In genomic region chr5:157265714-157266285, GRCh38 we compare ENCODE assay signal across 1 cellular context.
A peak's percentile ranks its signal among the peaks of the same experiment; 100 is the strongest.
TF ChIP-seq lines count a peak whose summit lies in the region.

TSS of gene CYFIP2 (plus strand) at chr5:157266123. CDS start at chr5:157285362, 19,239 bp downstream.

TF ChIP-seq in HCT116, 20 proteins besides CTCF, POLR2A, EP300 and RAD21 (continued from another document):
- TF ChIP-seq REST (IDR thresholded peaks at IDR 0.05; ENCODE audit: low read depth) (no peak), POLR2AphosphoS5 (IDR thresholded peaks at IDR 0.05; ENCODE audit: low read depth, low read length) (peak; percentile 47), YY1 (IDR thresholded peaks at IDR 0.05; ENCODE audit: extremely low read depth, insufficient replicate concordance, low read depth, low read length) (peak; percentile 64), ATF3 (IDR thresholded peaks at IDR 0.05) (no peak), ELF1 (IDR thresholded peaks at IDR 0.05; ENCODE audit: borderline replicate concordance, low read depth) (no peak)
